In genomic region chr19:17020380-17020779, GRCh38 we compare ENCODE assay signal across 1 cellular context.
TF ChIP-seq lines count a peak whose summit lies in the region.

No MANE protein-coding gene starts in this region.

TF ChIP-seq in K562, 482 proteins besides CTCF, POLR2A, EP300 and RAD21:
- TF ChIP-seq NFIC (IDR thresholded peaks at IDR 0.05): peak; percentile 17; the same call in 1 of the 2 replicates
- no peak for TF ChIP-seq ZNF785 (CRISPR knock-in tag; IDR thresholded peaks at IDR 0.05)
